ENCODE assay signal across 8 cellular contexts in the genomic region with DNA sequence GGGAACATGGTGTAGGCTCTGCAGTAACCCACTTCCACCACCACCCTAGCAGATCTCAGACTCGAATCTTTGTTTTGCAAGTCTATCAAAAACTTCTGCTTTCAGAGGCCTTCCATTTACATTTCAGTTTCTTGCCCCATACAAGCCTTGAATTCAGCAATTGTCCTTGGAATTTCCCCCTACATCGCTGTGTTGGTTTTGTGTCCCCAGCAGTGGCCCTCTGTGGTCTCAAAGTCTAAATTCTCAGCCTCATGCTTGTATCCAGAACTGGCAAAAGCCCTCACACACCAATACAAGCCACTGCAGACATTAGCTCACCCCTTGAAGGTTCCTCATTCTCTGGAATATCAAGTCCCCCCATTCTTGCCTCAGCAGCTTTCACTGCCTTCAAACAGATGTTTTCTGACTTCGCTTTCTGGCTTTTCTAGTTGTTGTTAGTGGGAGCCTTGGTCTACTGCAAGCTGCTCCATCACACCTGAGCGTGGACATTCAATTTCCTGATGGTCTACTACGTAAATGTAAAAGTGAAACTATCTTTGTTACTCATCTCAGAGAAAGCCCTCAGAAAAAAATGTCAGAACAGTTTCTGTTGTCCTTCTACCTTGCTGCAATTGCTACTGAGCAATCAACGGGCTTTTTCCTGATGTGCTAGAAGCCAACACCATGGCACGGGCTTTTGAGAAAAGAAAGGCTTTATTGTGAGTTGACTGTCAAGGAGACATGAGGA. TPM values are rescaled to one million over a fixed set of nuclear protein-coding genes. Genes with fewer than 3 reads are reported as not detected.
A peak's percentile ranks its signal among the peaks of the same experiment; 100 is the strongest.
DNase-seq lines count a peak whose midpoint lies in the region; ATAC-seq and TF ChIP-seq lines count a peak whose summit lies in the region.

No MANE protein-coding gene starts in this region.

- H3K4ac ChIP-seq in neuronal stem cell (ENCODE audit: low read length): no peak overlapping the region

- CTCF ChIA-PET in SK-N-SH (lab: Yijun Ruan, JAX): interaction anchor here (0.7 to 6.2 kb wide), 4 partner anchors 10 to 33 kb away, joined by 3 to 84 read pairs (median 4); no protein-coding TSS in a partner anchor

- no peaks in the 10 kb centered on the region for H3K9me2 ChIP-seq in SK-N-SH

- TF ChIP-seq RAD21 in SK-N-SH (IDR thresholded peaks at IDR 0.05; ENCODE audit: low read length): no peak

- H4K91ac ChIP-seq in neuronal stem cell (ENCODE audit: low read depth, low read length, poor library complexity): no peak overlapping the region

- ATAC-seq in GM18519 (IDR thresholded peaks at IDR 0.05; ENCODE audit: low FRiP score, unreplicated experiment) (peak; percentile 38), HG02763 (IDR thresholded peaks at IDR 0.05; ENCODE audit: unreplicated experiment) (peak; percentile 32)

- no peak for TF ChIP-seq EP300 in SK-N-SH (IDR thresholded peaks at IDR 0.05; ENCODE audit: borderline replicate concordance in 1 of 2, low read depth in 1 of 2, low read length in 1 of 2)

- no peak overlapping the region for H3K18ac ChIP-seq in neuronal stem cell (ENCODE audit: low read length)

- H3K4me3 ChIP-seq in neuronal stem cell (ENCODE audit: low read length in 2 of 2) (no peak overlapping the region), SK-N-SH (ENCODE audit: low read depth in 2 of 2, low read length in 1 of 2) (no peak overlapping the region)

- H3K9ac ChIP-seq in neuronal stem cell (ENCODE audit: low read depth, low read length, poor library complexity): no peak overlapping the region
- H3K9ac ChIP-seq in SK-N-SH: no peak overlapping the region

- H4K8ac ChIP-seq in neuronal stem cell (ENCODE audit: low read depth, low read length): no peak overlapping the region

- H3K4me1 ChIP-seq in neuronal stem cell (ENCODE audit: control insufficient read depth in 2 of 2, insufficient read depth in 1 of 2, low read depth in 1 of 2, low read length in 2 of 2) (peaks cover 0 to 4% of the 10 kb centered on the region in 2 donors), SK-N-SH (ENCODE audit: control insufficient read depth in 1 of 2, insufficient read depth in 2 of 2, low read depth in 1 of 2, low read length in 1 of 2) (peaks cover 6 to 13% of the 10 kb centered on the region in 2 experiments)

- H2BK15ac ChIP-seq in neuronal stem cell (ENCODE audit: low read length): no peak overlapping the region

- peaks cover 5% of the 10 kb centered on the region for H3K79me1 ChIP-seq in neuronal stem cell (ENCODE audit: low read depth, low read length)

- DNase-seq in OCI-M1 (lab: John Stamatoyannopoulos, UW) (peak; percentile 42), neuronal stem cell (ENCODE audit: low spot score) (no peak), hippocampal formation (lab: John Stamatoyannopoulos, UW) (no peak), SK-N-SH (no peak)
- DNase-seq in stimulated activated CD4-positive, alpha-beta T cell treated with anti-CD3 and anti-CD28 coated beads, Interleukin-4, amount 100 ng/mL, for 24 hours: no peak
- DNase-seq in stimulated activated CD4-positive, alpha-beta T cell treated with anti-CD3 and anti-CD28 coated beads, Interleukin-15, amount 100 ng/mL, for 24 hours: no peak

- H3K9me3 ChIP-seq in neuronal stem cell (replicated peaks in 1 of 2; ENCODE audit: control insufficient read depth in 2 of 2, insufficient read depth in 1 of 2, low read depth in 1 of 2, low read length in 2 of 2) (peaks cover 2 to 3% of the 10 kb centered on the region in 2 donors), SK-N-SH (no peaks in the 10 kb centered on the region)

- no peak overlapping the region for H3K23ac ChIP-seq in neuronal stem cell (ENCODE audit: low read depth, low read length, poor library complexity)

- H3K36me3 ChIP-seq in neuronal stem cell (replicated peaks in 1 of 2; ENCODE audit: control insufficient read depth in 2 of 2, insufficient read depth in 2 of 2, low read length in 2 of 2) (peaks cover 3 to 9% of the 10 kb centered on the region in 2 donors), SK-N-SH (replicated peaks in 1 of 2; ENCODE audit: control insufficient read depth in 1 of 2, insufficient read depth in 2 of 2, low read length in 1 of 2) (peaks cover 2 to 4% of the 10 kb centered on the region in 2 experiments)

- no peaks in the 10 kb centered on the region for H4K20me1 ChIP-seq in SK-N-SH (ENCODE audit: insufficient read depth)

- H3K14ac ChIP-seq in neuronal stem cell (ENCODE audit: low read length): no peak overlapping the region

- H2BK5ac ChIP-seq in neuronal stem cell (ENCODE audit: low read length): no peak overlapping the region

- TF ChIP-seq CTCF in SK-N-SH (IDR thresholded peaks at IDR 0.05): no peak

- H3K4me2 ChIP-seq in neuronal stem cell (ENCODE audit: insufficient read depth, low read length, poor library complexity, severe bottlenecking): no peak overlapping the region
- no peak overlapping the region for H3K4me2 ChIP-seq in SK-N-SH

- H2AFZ ChIP-seq in neuronal stem cell (ENCODE audit: low read length) (peak overlapping the region; percentile 24), SK-N-SH (ENCODE audit: low read depth) (no peak overlapping the region)

- no CpG with 5 or more reads among the region's 7 CpGs for WGBS in neuronal stem cell (ENCODE audit: extremely low coverage in 2 of 2, insufficient read length in 2 of 2, insufficient replicate concordance in 1 of 2), 2 donors
- WGBS in SK-N-SH (ENCODE audit: low lambda C conversion rate): 59% methylated on average over 7 of the region's 7 CpGs

- H3K79me2 ChIP-seq in SK-N-SH (ENCODE audit: insufficient read depth): peaks cover 29% of the 10 kb centered on the region

- H3K27me3 ChIP-seq in neuronal stem cell (ENCODE audit: control insufficient read depth in 3 of 3, insufficient read depth in 3 of 3, low read depth in 1 of 3, low read length in 3 of 3) (peaks cover 0 to 10% (median 2%) of the 10 kb centered on the region in 3 experiments), SK-N-SH (ENCODE audit: insufficient read depth) (no peaks in the 10 kb centered on the region)

- H3K27ac ChIP-seq in neuronal stem cell (replicated peaks; ENCODE audit: low read length): no peak overlapping the region
- no peak overlapping the region for H3K27ac ChIP-seq in SK-N-SH (ENCODE audit: low read depth in 2 of 2, low read length in 1 of 2)

- POLR2A ChIA-PET in SK-N-SH (lab: Yijun Ruan, JAX): no interaction called here

- no peak overlapping the region for H2BK12ac ChIP-seq in neuronal stem cell (ENCODE audit: low read length)

- H2AK5ac ChIP-seq in neuronal stem cell (ENCODE audit: low read depth, low read length): no peak overlapping the region

- H2BK120ac ChIP-seq in neuronal stem cell (ENCODE audit: low read depth, low read length): no peak overlapping the region

- H3F3A ChIP-seq in SK-N-SH (replicated peaks; ENCODE audit: insufficient read depth): peaks cover 9% of the 10 kb centered on the region

TF ChIP-seq in SK-N-SH, 30 proteins besides CTCF, POLR2A, EP300 and RAD21:
- no peak for TF ChIP-seq JUND (IDR thresholded peaks at IDR 0.05)
- no peak for TF ChIP-seq YY1 (IDR thresholded peaks at IDR 0.05; ENCODE audit: low read depth)
- TF ChIP-seq GABPA (IDR thresholded peaks at IDR 0.05; ENCODE audit: low read depth): no peak
- no peak for TF ChIP-seq NRF1 (IDR thresholded peaks at IDR 0.05; ENCODE audit: low read depth, low read length)

RNA-seq across cellular contexts. Expression of gene NUB1, which starts 1.8 kb away (rescaled TPM):
- polyA plus RNA-seq in neuronal stem cell (2013, experiment 1 of 2): 74.1 TPM
- polyA plus RNA-seq in neuronal stem cell (2013, experiment 2 of 2): 73.2 TPM
- 54.0 and 56.6 TPM in 2 replicates for polyA plus RNA-seq in SK-N-SH (2012; rRNA removed)
- 57.7 and 66.5 TPM in 2 replicates for polyA plus RNA-seq in SK-N-SH (2012; cell fraction: cytosol; rRNA removed)
- polyA plus RNA-seq in SK-N-SH (2012; cell fraction: nucleus; rRNA removed): 47.8 and 62.1 TPM in 2 replicates
